In the genomic region with DNA sequence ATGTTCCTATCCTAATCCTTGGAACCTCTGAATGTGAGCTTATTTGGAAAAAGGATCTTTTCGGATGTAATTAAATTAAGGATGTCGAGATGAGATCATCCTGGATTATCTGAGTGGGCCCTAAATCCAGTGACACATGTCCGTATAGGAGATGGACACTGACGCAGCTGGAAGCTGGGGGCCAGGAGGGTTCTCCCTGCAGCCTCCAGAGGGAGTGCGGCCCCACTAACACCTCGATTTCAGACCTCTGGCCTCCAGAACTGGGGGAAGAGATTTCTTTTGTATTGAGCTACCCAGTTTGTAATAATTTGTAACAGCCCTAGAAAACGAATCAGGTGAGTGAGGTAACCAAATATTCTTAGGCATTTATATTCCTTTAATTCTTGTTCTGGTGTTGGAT, we compare ENCODE assay signal across 1 cellular context.
TF ChIP-seq lines count a peak whose summit lies in the region.

No MANE protein-coding gene starts in this region.

TF ChIP-seq in GM23338, 12 proteins besides CTCF, POLR2A, EP300 and RAD21 (continued from another document):
- TF ChIP-seq, protein P1, sequence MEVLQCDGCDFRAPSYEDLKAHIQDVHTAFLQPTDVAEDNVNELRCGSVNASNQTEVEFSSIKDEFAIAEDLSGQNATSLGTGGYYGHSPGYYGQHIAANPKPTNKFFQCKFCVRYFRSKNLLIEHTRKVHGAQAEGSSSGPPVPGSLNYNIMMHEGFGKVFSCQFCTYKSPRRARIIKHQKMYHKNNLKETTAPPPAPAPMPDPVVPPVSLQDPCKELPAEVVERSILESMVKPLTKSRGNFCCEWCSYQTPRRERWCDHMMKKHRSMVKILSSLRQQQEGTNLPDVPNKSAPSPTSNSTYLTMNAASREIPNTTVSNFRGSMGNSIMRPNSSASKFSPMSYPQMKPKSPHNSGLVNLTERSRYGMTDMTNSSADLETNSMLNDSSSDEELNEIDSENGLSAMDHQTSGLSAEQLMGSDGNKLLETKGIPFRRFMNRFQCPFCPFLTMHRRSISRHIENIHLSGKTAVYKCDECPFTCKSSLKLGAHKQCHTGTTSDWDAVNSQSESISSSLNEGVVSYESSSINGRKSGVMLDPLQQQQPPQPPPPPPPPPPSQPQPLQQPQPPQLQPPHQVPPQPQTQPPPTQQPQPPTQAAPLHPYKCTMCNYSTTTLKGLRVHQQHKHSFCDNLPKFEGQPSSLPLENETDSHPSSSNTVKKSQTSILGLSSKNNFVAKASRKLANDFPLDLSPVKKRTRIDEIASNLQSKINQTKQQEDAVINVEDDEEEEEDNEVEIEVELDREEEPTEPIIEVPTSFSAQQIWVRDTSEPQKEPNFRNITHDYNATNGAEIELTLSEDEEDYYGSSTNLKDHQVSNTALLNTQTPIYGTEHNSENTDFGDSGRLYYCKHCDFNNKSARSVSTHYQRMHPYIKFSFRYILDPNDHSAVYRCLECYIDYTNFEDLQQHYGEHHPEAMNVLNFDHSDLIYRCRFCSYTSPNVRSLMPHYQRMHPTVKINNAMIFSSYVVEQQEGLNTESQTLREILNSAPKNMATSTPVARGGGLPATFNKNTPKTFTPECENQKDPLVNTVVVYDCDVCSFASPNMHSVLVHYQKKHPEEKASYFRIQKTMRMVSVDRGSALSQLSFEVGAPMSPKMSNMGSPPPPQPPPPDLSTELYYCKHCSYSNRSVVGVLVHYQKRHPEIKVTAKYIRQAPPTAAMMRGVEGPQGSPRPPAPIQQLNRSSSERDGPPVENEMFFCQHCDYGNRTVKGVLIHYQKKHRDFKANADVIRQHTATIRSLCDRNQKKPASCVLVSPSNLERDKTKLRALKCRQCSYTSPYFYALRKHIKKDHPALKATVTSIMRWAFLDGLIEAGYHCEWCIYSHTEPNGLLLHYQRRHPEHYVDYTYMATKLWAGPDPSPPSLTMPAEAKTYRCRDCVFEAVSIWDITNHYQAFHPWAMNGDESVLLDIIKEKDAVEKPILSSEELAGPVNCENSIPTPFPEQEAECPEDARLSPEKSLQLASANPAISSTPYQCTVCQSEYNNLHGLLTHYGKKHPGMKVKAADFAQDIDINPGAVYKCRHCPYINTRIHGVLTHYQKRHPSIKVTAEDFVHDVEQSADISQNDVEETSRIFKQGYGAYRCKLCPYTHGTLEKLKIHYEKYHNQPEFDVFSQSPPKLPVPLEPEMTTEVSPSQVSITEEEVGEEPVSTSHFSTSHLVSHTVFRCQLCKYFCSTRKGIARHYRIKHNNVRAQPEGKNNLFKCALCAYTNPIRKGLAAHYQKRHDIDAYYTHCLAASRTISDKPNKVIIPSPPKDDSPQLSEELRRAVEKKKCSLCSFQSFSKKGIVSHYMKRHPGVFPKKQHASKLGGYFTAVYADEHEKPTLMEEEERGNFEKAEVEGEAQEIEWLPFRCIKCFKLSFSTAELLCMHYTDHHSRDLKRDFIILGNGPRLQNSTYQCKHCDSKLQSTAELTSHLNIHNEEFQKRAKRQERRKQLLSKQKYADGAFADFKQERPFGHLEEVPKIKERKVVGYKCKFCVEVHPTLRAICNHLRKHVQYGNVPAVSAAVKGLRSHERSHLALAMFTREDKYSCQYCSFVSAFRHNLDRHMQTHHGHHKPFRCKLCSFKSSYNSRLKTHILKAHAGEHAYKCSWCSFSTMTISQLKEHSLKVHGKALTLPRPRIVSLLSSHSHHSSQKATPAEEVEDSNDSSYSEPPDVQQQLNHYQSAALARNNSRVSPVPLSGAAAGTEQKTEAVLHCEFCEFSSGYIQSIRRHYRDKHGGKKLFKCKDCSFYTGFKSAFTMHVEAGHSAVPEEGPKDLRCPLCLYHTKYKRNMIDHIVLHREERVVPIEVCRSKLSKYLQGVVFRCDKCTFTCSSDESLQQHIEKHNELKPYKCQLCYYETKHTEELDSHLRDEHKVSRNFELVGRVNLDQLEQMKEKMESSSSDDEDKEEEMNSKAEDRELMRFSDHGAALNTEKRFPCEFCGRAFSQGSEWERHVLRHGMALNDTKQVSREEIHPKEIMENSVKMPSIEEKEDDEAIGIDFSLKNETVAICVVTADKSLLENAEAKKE (CRISPR knock-in tag; IDR thresholded peaks at IDR 0.05) = no peak
- TF ChIP-seq ZNF331 (CRISPR knock-in tag; IDR thresholded peaks at IDR 0.05; ENCODE audit: low read depth) = no peak
- TF ChIP-seq STAT1 (IDR thresholded peaks at IDR 0.05; ENCODE audit: unreplicated experiment) = no peak
- TF ChIP-seq CREB1 (CRISPR knock-in tag; IDR thresholded peaks at IDR 0.05; ENCODE audit: low read depth) = no peak
- TF ChIP-seq NANOG (IDR thresholded peaks at IDR 0.05; ENCODE audit: borderline replicate concordance) = no peak
- TF ChIP-seq EZH2phosphoT487 (IDR thresholded peaks at IDR 0.05; ENCODE audit: unreplicated experiment) = no peak
- no peak for TF ChIP-seq ZNF114 (CRISPR knock-in tag; IDR thresholded peaks at IDR 0.05)
- TF ChIP-seq, protein P2, sequence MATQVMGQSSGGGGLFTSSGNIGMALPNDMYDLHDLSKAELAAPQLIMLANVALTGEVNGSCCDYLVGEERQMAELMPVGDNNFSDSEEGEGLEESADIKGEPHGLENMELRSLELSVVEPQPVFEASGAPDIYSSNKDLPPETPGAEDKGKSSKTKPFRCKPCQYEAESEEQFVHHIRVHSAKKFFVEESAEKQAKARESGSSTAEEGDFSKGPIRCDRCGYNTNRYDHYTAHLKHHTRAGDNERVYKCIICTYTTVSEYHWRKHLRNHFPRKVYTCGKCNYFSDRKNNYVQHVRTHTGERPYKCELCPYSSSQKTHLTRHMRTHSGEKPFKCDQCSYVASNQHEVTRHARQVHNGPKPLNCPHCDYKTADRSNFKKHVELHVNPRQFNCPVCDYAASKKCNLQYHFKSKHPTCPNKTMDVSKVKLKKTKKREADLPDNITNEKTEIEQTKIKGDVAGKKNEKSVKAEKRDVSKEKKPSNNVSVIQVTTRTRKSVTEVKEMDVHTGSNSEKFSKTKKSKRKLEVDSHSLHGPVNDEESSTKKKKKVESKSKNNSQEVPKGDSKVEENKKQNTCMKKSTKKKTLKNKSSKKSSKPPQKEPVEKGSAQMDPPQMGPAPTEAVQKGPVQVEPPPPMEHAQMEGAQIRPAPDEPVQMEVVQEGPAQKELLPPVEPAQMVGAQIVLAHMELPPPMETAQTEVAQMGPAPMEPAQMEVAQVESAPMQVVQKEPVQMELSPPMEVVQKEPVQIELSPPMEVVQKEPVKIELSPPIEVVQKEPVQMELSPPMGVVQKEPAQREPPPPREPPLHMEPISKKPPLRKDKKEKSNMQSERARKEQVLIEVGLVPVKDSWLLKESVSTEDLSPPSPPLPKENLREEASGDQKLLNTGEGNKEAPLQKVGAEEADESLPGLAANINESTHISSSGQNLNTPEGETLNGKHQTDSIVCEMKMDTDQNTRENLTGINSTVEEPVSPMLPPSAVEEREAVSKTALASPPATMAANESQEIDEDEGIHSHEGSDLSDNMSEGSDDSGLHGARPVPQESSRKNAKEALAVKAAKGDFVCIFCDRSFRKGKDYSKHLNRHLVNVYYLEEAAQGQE (IDR thresholded peaks at IDR 0.05; ENCODE audit: unreplicated experiment) = no peak
